8 cellular contexts compared by ENCODE assay signal in the genomic region with DNA sequence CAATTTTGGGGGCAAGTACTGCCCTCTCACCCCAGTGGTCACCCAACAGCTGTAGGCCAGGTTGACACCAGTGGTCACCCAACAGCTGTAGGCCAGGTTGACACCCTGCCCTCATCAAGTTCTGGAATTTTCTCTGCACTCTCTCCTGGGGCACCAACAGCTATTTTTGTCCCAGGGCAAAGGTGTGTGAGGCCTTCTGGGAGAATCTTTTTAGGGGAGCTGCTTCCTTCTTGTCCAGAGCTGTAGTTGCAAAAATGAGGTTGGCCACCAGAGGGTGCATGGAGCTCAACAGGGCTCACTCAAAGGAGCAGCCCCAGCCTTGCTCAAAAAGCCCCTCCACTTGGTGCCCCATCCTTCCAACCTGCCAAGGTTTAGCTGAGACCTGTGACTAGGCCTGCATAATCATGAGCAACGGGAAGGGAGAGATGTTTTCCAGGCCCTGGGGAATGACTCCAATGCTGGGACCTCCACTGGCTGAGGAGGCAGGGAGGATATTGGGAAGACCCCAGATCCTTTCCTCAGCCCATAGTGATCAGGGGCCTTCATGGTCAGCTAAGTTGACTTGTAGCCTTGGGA. TPM values are rescaled to one million over a fixed set of nuclear protein-coding genes. Genes with fewer than 3 reads are reported as not detected.
DNase-seq lines count a peak whose midpoint lies in the region; ATAC-seq and TF ChIP-seq lines count a peak whose summit lies in the region.

No MANE protein-coding gene starts in this region.

- H3K4me3 Mint-ChIP-seq in activated CD8-positive, alpha-beta memory T cell treated with anti-CD3 and anti-CD28 coated beads, Interleukin-2, amount 10 ng/mL, durations not matched to agents 7 days and 5 days: no peak overlapping the region
- H3K4me3 Mint-ChIP-seq in endothelial cell (ENCODE audit: unreplicated experiment) (no peak overlapping the region), nephron progenitor cell (no peak overlapping the region)

- no peak overlapping the region for H3K4me3 ChIP-seq in stomach

- H3K27ac ChIP-seq in stomach: no peak overlapping the region

- 10 to 43% (median 25%) methylated on average over 1 of the region's 1 CpG for WGBS in stomach, 5 donors

- peak; percentile 71 for ATAC-seq in HG02981 (IDR thresholded peaks at IDR 0.05; ENCODE audit: unreplicated experiment)
- peak; percentile 83 for ATAC-seq in activated CD8-positive, alpha-beta memory T cell treated with anti-CD3 and anti-CD28 coated beads, Interleukin-2, amount 10 ng/mL, durations not matched to agents 7 days and 5 days

- peaks cover 3% of the 10 kb centered on the region for H3K27me3 Mint-ChIP-seq in activated CD8-positive, alpha-beta memory T cell treated with anti-CD3 and anti-CD28 coated beads, Interleukin-2, amount 10 ng/mL, durations not matched to agents 7 days and 5 days
- H3K27me3 Mint-ChIP-seq in endothelial cell (ENCODE audit: unreplicated experiment) (peaks cover 9% of the 10 kb centered on the region), nephron progenitor cell (ENCODE audit: low read depth, poor library complexity) (peaks cover 6% of the 10 kb centered on the region)

- peak; percentile 81 for TF ChIP-seq CTCF in endothelial cell (IDR thresholded peaks at IDR 0.05; ENCODE audit: unreplicated experiment)
- TF ChIP-seq CTCF in nephron progenitor cell (IDR thresholded peaks at IDR 0.05): peak; percentile 79
- peak in 5 of 7 experiments; percentile 65 to 84 (median 72) for TF ChIP-seq CTCF in stomach (IDR thresholded peaks at IDR 0.05)

- DNase-seq in NCI-H2081 (lab: John Stamatoyannopoulos, UW) (peak; percentile 14 to 24), NCI-H2081 treated with DMSO at 0.1 percent for 48 hours (lab: John Stamatoyannopoulos, UW) (no peak), NCI-H774 (lab: John Stamatoyannopoulos, UW) (peak; percentile 6), endothelial cell (ENCODE audit: low spot score) (peak; percentile 83), nephron progenitor cell (peak; percentile 88), stomach (peak; percentile 83)
- DNase-seq in activated CD8-positive, alpha-beta memory T cell treated with anti-CD3 and anti-CD28 coated beads, Interleukin-2, amount 10 ng/mL, durations not matched to agents 7 days and 5 days: peak; percentile 86

- H3K9me3 ChIP-seq in stomach: no peaks in the 10 kb centered on the region

- intact Hi-C loops in stomach (cut with DNase I; ENCODE audit: low total_unique reads): no loop called here

- H3K4me1 Mint-ChIP-seq in activated CD8-positive, alpha-beta memory T cell treated with anti-CD3 and anti-CD28 coated beads, Interleukin-2, amount 10 ng/mL, durations not matched to agents 7 days and 5 days: peaks cover 2% of the 10 kb centered on the region
- peaks cover 4% of the 10 kb centered on the region for H3K4me1 Mint-ChIP-seq in endothelial cell (ENCODE audit: unreplicated experiment)
- peaks cover 5% of the 10 kb centered on the region for H3K4me1 Mint-ChIP-seq in nephron progenitor cell

- CTCF ChIA-PET in activated CD8-positive, alpha-beta memory T cell treated with anti-CD3 and anti-CD28 coated beads, Interleukin-2, amount 10 ng/mL, durations not matched to agents 7 days and 5 days (lab: Charles Lee): interaction anchor here (0.7 to 2.9 kb wide), 47 partner anchors 9 to 618 kb away, joined by 3 to 40 read pairs (median 4); a partner anchor contains a TSS

- no peak for TF ChIP-seq POLR2A in stomach (IDR thresholded peaks at IDR 0.05)

- H3K36me3 Mint-ChIP-seq in activated CD8-positive, alpha-beta memory T cell treated with anti-CD3 and anti-CD28 coated beads, Interleukin-2, amount 10 ng/mL, durations not matched to agents 7 days and 5 days: no peaks in the 10 kb centered on the region
- H3K36me3 Mint-ChIP-seq in endothelial cell (ENCODE audit: low read depth, unreplicated experiment) (peaks cover 3% of the 10 kb centered on the region), nephron progenitor cell (ENCODE audit: low read depth) (no peaks in the 10 kb centered on the region)

- no peaks in the 10 kb centered on the region for H3K27me3 ChIP-seq in stomach

- TF ChIP-seq EP300 in stomach (IDR thresholded peaks at IDR 0.05): no peak

- H3K27ac Mint-ChIP-seq in activated CD8-positive, alpha-beta memory T cell treated with anti-CD3 and anti-CD28 coated beads, Interleukin-2, amount 10 ng/mL, durations not matched to agents 7 days and 5 days: no peak overlapping the region
- no peak overlapping the region for H3K27ac Mint-ChIP-seq in endothelial cell (ENCODE audit: unreplicated experiment)
- H3K27ac Mint-ChIP-seq in nephron progenitor cell: no peak overlapping the region

- no peaks in the 10 kb centered on the region for H3K4me1 ChIP-seq in stomach

- H3K9me3 Mint-ChIP-seq in activated CD8-positive, alpha-beta memory T cell treated with anti-CD3 and anti-CD28 coated beads, Interleukin-2, amount 10 ng/mL, durations not matched to agents 7 days and 5 days (ENCODE audit: low read depth): no peaks in the 10 kb centered on the region
- H3K9me3 Mint-ChIP-seq in endothelial cell (ENCODE audit: unreplicated experiment) (peaks cover 4% of the 10 kb centered on the region), nephron progenitor cell (peaks cover 12% of the 10 kb centered on the region)

- no peaks in the 10 kb centered on the region for H3K36me3 ChIP-seq in stomach

RNA-seq across cellular contexts. Expression of a gene that starts 10.6 kb away (rescaled TPM):
- total RNA-seq in activated CD8-positive, alpha-beta memory T cell treated with anti-CD3 and anti-CD28 coated beads, Interleukin-2, amount 10 ng/mL, durations not matched to agents 7 days and 5 days: 10 to 100 TPM in 1 of 2 experiments, 1 to 10 TPM in 1; 8.3 to 19.4 TPM
- total RNA-seq in endothelial cell (ENCODE audit: unreplicated experiment) (9.9 TPM), stomach (100 to 1,000 TPM in 1 of 5 donors, 10 to 100 TPM in 4; 18.7 to 109 (median 37.9) TPM)
- 10 to 100 TPM in 2 of 3 donors, 1 to 10 TPM in 1; 9.0 to 21.2 (median 20.4) TPM for polyA plus RNA-seq in stomach

RNA-seq across cellular contexts. Expression of a gene that starts 19.2 kb away (rescaled TPM):
- total RNA-seq in activated CD8-positive, alpha-beta memory T cell treated with anti-CD3 and anti-CD28 coated beads, Interleukin-2, amount 10 ng/mL, durations not matched to agents 7 days and 5 days: 1 to 10 TPM in 1 of 2 experiments, not detected in 1; 2.3 TPM
- total RNA-seq in endothelial cell (ENCODE audit: unreplicated experiment) (8.5 TPM), stomach (10 to 100 TPM in 4 of 5 donors, not detected in 1; 13.9 to 37.8 (median 25.4) TPM)
- polyA plus RNA-seq in stomach: 10 to 100 TPM; 11.2 to 52.4 (median 16.1) TPM

RNA-seq across cellular contexts. Expression of a gene that starts 55.9 kb away (rescaled TPM):
- under 1 TPM; 0.32 to 0.75 TPM for total RNA-seq in activated CD8-positive, alpha-beta memory T cell treated with anti-CD3 and anti-CD28 coated beads, Interleukin-2, amount 10 ng/mL, durations not matched to agents 7 days and 5 days
- 0.13 TPM for total RNA-seq in endothelial cell (ENCODE audit: unreplicated experiment)
- total RNA-seq in stomach: 10 to 100 TPM in 1 of 5 donors, 1 to 10 TPM in 1, under 1 TPM in 1, not detected in 2; 0.37 to 24.5 (median 6.1) TPM
- polyA plus RNA-seq in stomach: under 1 TPM; 0.31 to 0.61 (median 0.45) TPM
